19 cellular contexts compared by ENCODE assay signal in the genomic region with DNA sequence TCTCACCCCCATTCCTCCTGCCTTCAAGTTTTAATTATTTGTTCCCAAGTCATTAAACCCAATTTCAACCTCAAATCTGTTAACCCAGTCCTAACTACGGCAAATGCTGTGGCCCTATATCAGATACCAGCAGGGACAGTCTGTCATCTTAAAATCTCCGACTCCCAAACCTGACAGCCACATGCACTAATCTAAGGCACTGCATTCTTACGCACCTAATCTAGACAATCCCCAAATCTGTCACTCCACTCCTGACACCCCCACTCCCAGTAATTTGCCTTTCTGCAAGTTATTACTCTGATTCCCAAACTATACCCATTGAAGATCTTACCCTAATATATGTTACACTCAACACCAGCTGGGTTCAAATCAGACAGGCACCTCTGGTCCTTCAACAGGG. TPM values are rescaled to one million over a fixed set of nuclear protein-coding genes. Genes with fewer than 3 reads are reported as not detected.
A peak's percentile ranks its signal among the peaks of the same experiment; 100 is the strongest.
DNase-seq lines count a peak whose midpoint lies in the region; ATAC-seq and TF ChIP-seq lines count a peak whose summit lies in the region.
"Had no signal": no experiment of that assay in that cellular context is flagged by ENCODE, and none has a peak within 500 bp of the region (broad histone marks: within the 10 kb centered on the region; RNA-seq: fewer than 3 reads in every experiment).

No MANE protein-coding gene starts in this region.

- H3K27me3 ChIP-seq in left ventricle myocardium inferior (ENCODE audit: low read depth) (no peaks in the 10 kb centered on the region), vagina (no peaks in the 10 kb centered on the region)
- H3K27me3 ChIP-seq: tibial nerve had no signal

- peaks cover 90% of the 10 kb centered on the region for H3K4me1 ChIP-seq in left ventricle myocardium inferior
- H3K4me1 ChIP-seq in vagina: peaks cover 84% of the 10 kb centered on the region

- no peaks in the 10 kb centered on the region for H3K9me3 Mint-ChIP-seq in CD14-positive monocyte
- H3K9me3 Mint-ChIP-seq: activated CD4-positive, alpha-beta T cell treated with anti-CD3 and anti-CD28 coated beads, Interleukin-2, amount 10 ng/mL, durations not matched to agents 7 days and 5 days had no signal

- DNase-seq in left ventricle myocardium inferior (no peak), left cardiac atrium (no peak), fibroblast of pulmonary artery (ENCODE audit: low read depth) (no peak), vagina (ENCODE audit: extremely low spot score in 2 of 2) (no peak), CD14-positive monocyte (ENCODE audit: low spot score) (no peak), OCI-M2 (lab: John Stamatoyannopoulos, UW; ENCODE audit: unreplicated experiment) (no peak)
- no peak for DNase-seq in effector CD4-positive, alpha-beta T cell
- DNase-seq: activated CD4-positive, alpha-beta T cell treated with anti-CD3 and anti-CD28 coated beads, Interleukin-2, amount 10 ng/mL, durations not matched to agents 7 days and 5 days; anterior cingulate cortex; lower lobe of right lung; NCI-H2081 treated with DMSO at 0.1 percent for 48 hours; NCI-H524 had no signal

- intact Hi-C loops in left ventricle myocardium inferior (cut with micrococcal nuclease) (no loop called here), left cardiac atrium (cut with DNase I) (loop anchor here (5.0 kb wide), 1 partner anchor 96 kb away; the partner anchor contains the start of gene C6orf89 (in 2 of the 2)), vagina (cut with DNase I) (loop anchor here (10.0 kb wide), 2 partner anchors 99 to 219 kb away; partner anchors contain the start of gene C6orf89), CD14-positive monocyte (cut with micrococcal nuclease) (loop anchor here in 1 of 2 donors (5.0 kb wide), 1 partner anchor 34 kb away; no protein-coding TSS in a partner anchor)

- H3K27ac Mint-ChIP-seq in CD14-positive monocyte: no peak overlapping the region
- H3K27ac Mint-ChIP-seq: activated CD4-positive, alpha-beta T cell treated with anti-CD3 and anti-CD28 coated beads, Interleukin-2, amount 10 ng/mL, durations not matched to agents 7 days and 5 days had no signal

- peaks cover 0 to 1% (median 0%) of the 10 kb centered on the region in 3 donors for H3K27me3 Mint-ChIP-seq in CD14-positive monocyte (ENCODE audit: low read depth in 3 of 3)
- H3K27me3 Mint-ChIP-seq: activated CD4-positive, alpha-beta T cell treated with anti-CD3 and anti-CD28 coated beads, Interleukin-2, amount 10 ng/mL, durations not matched to agents 7 days and 5 days had no signal

- peaks cover 20% of the 10 kb centered on the region for H3K4me1 Mint-ChIP-seq in CD14-positive monocyte

- no peak for ATAC-seq in left cardiac atrium
- ATAC-seq: lower lobe of right lung, Panc1 had no signal

- H3K4me3 ChIP-seq in left ventricle myocardium inferior (peak overlapping the region; percentile 96), WI38 (ENCODE audit: low read depth, low read length) (peak overlapping the region; percentile 79), fibroblast of pulmonary artery (replicated peaks; ENCODE audit: low read depth, low read length) (peak overlapping the region; percentile 99), vagina (peak overlapping the region in 1 of 2 donors; percentile 87)
- H3K4me3 ChIP-seq: lower lobe of right lung had no signal

- no peak for TF ChIP-seq CTCF in left ventricle myocardium inferior (IDR thresholded peaks at IDR 0.05; ENCODE audit: borderline replicate concordance)
- TF ChIP-seq CTCF in WI38 (IDR thresholded peaks at IDR 0.05; ENCODE audit: low read depth, low read length): no peak
- TF ChIP-seq CTCF in fibroblast of pulmonary artery (IDR thresholded peaks at IDR 0.05; ENCODE audit: low read length, missing control alignments): no peak
- no peak for TF ChIP-seq CTCF in vagina (IDR thresholded peaks at IDR 0.05)
- no peak for TF ChIP-seq CTCF in CD14-positive monocyte (IDR thresholded peaks at IDR 0.05)

- no peak overlapping the region for H3K4me3 Mint-ChIP-seq in CD14-positive monocyte
- H3K4me3 Mint-ChIP-seq: activated CD4-positive, alpha-beta T cell treated with anti-CD3 and anti-CD28 coated beads, Interleukin-2, amount 10 ng/mL, durations not matched to agents 7 days and 5 days had no signal

- TF ChIP-seq POLR2A in vagina (IDR thresholded peaks at IDR 0.05): no peak

- peaks cover 29 to 33% of the 10 kb centered on the region in 2 donors for H3K36me3 Mint-ChIP-seq in CD14-positive monocyte

- H3K36me3 ChIP-seq in left ventricle myocardium inferior: peaks cover 7% of the 10 kb centered on the region
- H3K36me3 ChIP-seq in vagina: peaks cover 0 to under 1% of the 10 kb centered on the region in 2 donors

- H3K9me3 ChIP-seq in left ventricle myocardium inferior (replicated peaks) (no peaks in the 10 kb centered on the region), vagina (no peaks in the 10 kb centered on the region)
- H3K9me3 ChIP-seq: lower lobe of right lung, tibial nerve had no signal

- H3K27ac ChIP-seq in left ventricle myocardium inferior (replicated peaks): peak overlapping the region; percentile 85
- peak overlapping the region; percentile 96 for H3K27ac ChIP-seq in vagina
- H3K27ac ChIP-seq: epithelial cell of prostate, lower lobe of right lung had no signal

RNA-seq across cellular contexts. Expression of gene MTCH1, which starts 2.5 kb away (rescaled TPM):
- total RNA-seq in left ventricle myocardium inferior (162 TPM), left cardiac atrium (100 to 1,000 TPM; 178 to 214 TPM), vagina (233 TPM)
- 100 to 1,000 TPM; 111 to 118 TPM for polyA plus RNA-seq in CD14-positive monocyte

RNA-seq across cellular contexts. Expression of gene FGD2, which starts 21.9 kb away (rescaled TPM):
- 6.0 TPM for total RNA-seq in left ventricle myocardium inferior
- total RNA-seq in left cardiac atrium: 10 to 100 TPM; 15.1 to 15.5 TPM
- total RNA-seq in vagina: 20.4 TPM
- polyA plus RNA-seq in CD14-positive monocyte: 10 to 100 TPM; 25.3 to 50.0 TPM
- total RNA-seq: A172, chondrocyte, glomerular endothelial cell had no signal

RNA-seq across cellular contexts. Expression of gene PI16, which starts 29.0 kb away (rescaled TPM):
- 25.9 TPM for total RNA-seq in left ventricle myocardium inferior
- total RNA-seq in left cardiac atrium: 10 to 100 TPM; 28.2 to 47.0 TPM
- 88.6 TPM for total RNA-seq in vagina
- under 1 TPM in 1 of 2 donors, not detected in 1; 0.22 TPM for polyA plus RNA-seq in CD14-positive monocyte
- total RNA-seq: chondrocyte had no signal
